ENCODE assay signal across 15 cellular contexts in the genomic region with DNA sequence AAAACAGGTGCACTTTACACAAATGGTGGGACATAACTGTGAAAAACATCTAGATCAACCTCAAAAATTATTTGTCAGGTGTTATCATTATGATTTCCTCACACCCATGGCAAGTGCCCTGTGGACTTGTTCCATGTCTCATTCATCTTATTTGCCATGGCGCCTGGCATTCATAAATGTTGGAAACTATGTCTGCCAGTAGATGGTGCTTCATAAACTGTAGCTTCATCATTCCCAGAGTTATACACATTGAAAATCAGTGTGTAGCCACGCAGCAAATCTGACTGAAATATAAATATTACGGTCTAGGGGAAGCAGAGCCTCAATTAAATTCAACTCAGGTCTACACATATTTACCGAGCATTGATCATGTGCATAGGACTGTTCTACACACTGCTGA.
DNase-seq lines count a peak whose midpoint lies in the region; ATAC-seq and TF ChIP-seq lines count a peak whose summit lies in the region.
"Had no signal": no experiment of that assay in that cellular context is flagged by ENCODE, and none has a peak within 500 bp of the region (broad histone marks: within the 10 kb centered on the region; RNA-seq: fewer than 3 reads in every experiment).

No MANE protein-coding gene starts in this region.

- CTCF ChIA-PET in HEK293T (lab: Yijun Ruan, JAX): no interaction called here

- H3K4me3 ChIP-seq in AG09309 (ENCODE audit: control insufficient read depth, low read depth, low read length): no peak overlapping the region
- H3K4me3 ChIP-seq: adrenal gland, neural progenitor cell, SJSA1, spleen had no signal

- no peak for DNase-seq in AG09309 (ENCODE audit: low read depth)
- DNase-seq in G401 (ENCODE audit: low spot score): peak; percentile 6
- peak; percentile 31 for DNase-seq in RPMI7951 (ENCODE audit: low read depth)
- DNase-seq in left ventricle myocardium superior: no peak
- no peak for DNase-seq in iPS-NIHi7 (ENCODE audit: extremely low spot score)
- no peak for DNase-seq in HEK293T (ENCODE audit: extremely low spot score)
- DNase-seq: DMS153; effector CD4-positive, alpha-beta T cell; spleen had no signal

- peak; percentile 47 for ATAC-seq in left ventricle myocardium superior
- ATAC-seq in HG03025 (IDR thresholded peaks at IDR 0.05; ENCODE audit: low FRiP score, unreplicated experiment): no peak
- no peak for ATAC-seq in GM18868 (IDR thresholded peaks at IDR 0.05; ENCODE audit: unreplicated experiment)
- ATAC-seq: left lobe of liver had no signal

- in situ Hi-C loops in G401 (cut with HindIII; ENCODE audit: low sequenced_read_pairs): no loop called here

- TF ChIP-seq CTCF in AG09309 (IDR thresholded peaks at IDR 0.05; ENCODE audit: control insufficient read depth, insufficient read depth, low read depth, low read length, missing control alignments): peak; percentile 40

- POLR2A ChIA-PET in HEK293T (lab: Yijun Ruan, JAX): no interaction called here

- intact Hi-C loops in left ventricle myocardium superior (cut with micrococcal nuclease): no loop called here

TF ChIP-seq in HEK293T, 16 proteins besides CTCF, POLR2A, EP300 and RAD21:
- TF ChIP-seq L3MBTL2 (conservative IDR thresholded peaks at IDR 0.05) (no peak), SUZ12 (IDR thresholded peaks at IDR 0.05) (no peak), ZNF384 (IDR thresholded peaks at IDR 0.05) (no peak), NFRKB (IDR thresholded peaks at IDR 0.05) (no peak), ELF4 (IDR thresholded peaks at IDR 0.05) (no peak), ARNT (IDR thresholded peaks at IDR 0.05) (no peak), TARDBP (IDR thresholded peaks at IDR 0.05) (no peak), FOXA1 (IDR thresholded peaks at IDR 0.05) (no peak), CTBP1 (IDR thresholded peaks at IDR 0.05; ENCODE audit: borderline replicate concordance) (no peak), BHLHE40 (IDR thresholded peaks at IDR 0.05; ENCODE audit: borderline replicate concordance) (no peak), FOXK2 (IDR thresholded peaks at IDR 0.05) (no peak), LEF1 (IDR thresholded peaks at IDR 0.05; ENCODE audit: borderline replicate concordance) (no peak), FOXM1 (IDR thresholded peaks at IDR 0.05; ENCODE audit: borderline replicate concordance) (no peak), HDGF (IDR thresholded peaks at IDR 0.05; ENCODE audit: borderline replicate concordance) (no peak), SP1 (IDR thresholded peaks at IDR 0.05) (no peak)
- TF ChIP-seq, protein P1, sequence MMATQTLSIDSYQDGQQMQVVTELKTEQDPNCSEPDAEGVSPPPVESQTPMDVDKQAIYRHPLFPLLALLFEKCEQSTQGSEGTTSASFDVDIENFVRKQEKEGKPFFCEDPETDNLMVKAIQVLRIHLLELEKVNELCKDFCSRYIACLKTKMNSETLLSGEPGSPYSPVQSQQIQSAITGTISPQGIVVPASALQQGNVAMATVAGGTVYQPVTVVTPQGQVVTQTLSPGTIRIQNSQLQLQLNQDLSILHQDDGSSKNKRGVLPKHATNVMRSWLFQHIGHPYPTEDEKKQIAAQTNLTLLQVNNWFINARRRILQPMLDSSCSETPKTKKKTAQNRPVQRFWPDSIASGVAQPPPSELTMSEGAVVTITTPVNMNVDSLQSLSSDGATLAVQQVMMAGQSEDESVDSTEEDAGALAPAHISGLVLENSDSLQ (IDR thresholded peaks at IDR 0.05): no peak

Comparison
In these comparisons a context has a peak if more than half of its experiments do, and no peak if none do; other contexts are left out.
1. DNase-seq: peak in G401 (single experiment) and RPMI7951 (single experiment); none in AG09309 (single experiment), left ventricle myocardium superior (single experiment), iPS-NIHi7 (single experiment) and HEK293T (single experiment).